ENCODE assay signal across 8 cellular contexts in the genomic region with DNA sequence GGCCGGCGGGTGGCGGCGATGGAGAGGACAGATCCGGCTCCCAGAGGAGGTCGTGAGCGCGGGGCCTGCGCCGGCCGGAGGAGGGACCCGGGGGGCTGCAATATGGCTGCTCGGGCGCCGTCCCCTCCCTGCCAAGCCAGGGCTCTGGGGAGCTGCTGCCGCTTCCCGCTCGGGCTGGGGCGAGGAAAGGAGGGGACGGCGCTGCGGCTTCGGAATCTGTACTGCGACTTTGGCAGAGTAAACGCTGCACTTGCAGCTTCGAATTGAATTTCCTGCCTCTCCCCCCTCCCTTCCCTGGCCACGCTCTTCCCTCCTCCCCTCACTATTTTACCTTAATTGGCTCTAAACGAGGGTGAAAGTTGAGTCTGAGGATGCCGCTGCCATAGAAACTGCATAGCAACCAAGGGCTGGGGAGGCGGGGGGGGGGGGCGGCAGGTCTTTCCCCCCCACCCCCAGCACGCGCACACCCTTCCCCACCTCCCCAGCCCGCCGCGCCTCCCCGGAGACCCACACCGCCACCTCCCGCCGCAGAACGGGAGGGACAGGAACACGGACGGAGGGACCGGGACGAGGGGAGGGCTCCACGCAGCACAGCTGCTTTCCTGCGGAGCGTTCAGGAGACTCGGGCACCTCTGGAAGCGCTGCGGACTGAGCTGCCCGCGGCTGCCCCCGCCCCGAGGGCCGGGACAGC.
DNase-seq lines count a peak whose midpoint lies in the region; ATAC-seq and TF ChIP-seq lines count a peak whose summit lies in the region.

No MANE protein-coding gene starts in this region.

- TF ChIP-seq POLR2A in IMR-90 (IDR thresholded peaks at IDR 0.05; ENCODE audit: low read depth, low read length) = no peak

- H3K9me3 ChIP-seq in IMR-90 (ENCODE audit: control insufficient read depth, insufficient read depth, low read length) = no peaks in the 10 kb centered on the region

- H4K20me1 ChIP-seq in IMR-90 (ENCODE audit: insufficient read depth, low read length) = no peaks in the 10 kb centered on the region

- no peak for TF ChIP-seq RAD21 in IMR-90 (IDR thresholded peaks at IDR 0.05; ENCODE audit: low read length)

- TF ChIP-seq CTCF in IMR-90 (conservative IDR thresholded peaks at IDR 0.05; ENCODE audit: low read depth, low read length) (no peak), fibroblast of mammary gland (conservative IDR thresholded peaks at IDR 0.05; ENCODE audit: control insufficient read depth, insufficient read depth, low read depth, low read length) (no peak), nephron progenitor cell (IDR thresholded peaks at IDR 0.05) (no peak)

- H2AFZ ChIP-seq in IMR-90 (replicated peaks; ENCODE audit: low read length, poor library complexity) = peak overlapping the region; percentile 67

- peaks cover 33% of the 10 kb centered on the region for H3K27me3 ChIP-seq in IMR-90 (ENCODE audit: control insufficient read depth, insufficient read depth, low read length)

- H2BK20ac ChIP-seq in IMR-90 (ENCODE audit: low read depth, low read length) = no peak overlapping the region

- DNase-seq in Right ventricle myocardium inferior (ENCODE audit: missing footprints) (no peak), cardiac septum (ENCODE audit: low spot score) (no peak), IMR-90 (no peak), activated T-cell treated with anti-CD3 and anti-CD28 coated beads for 4 hours (peak; percentile 8), fibroblast of mammary gland (ENCODE audit: low read depth) (no peak), nephron progenitor cell (peak; percentile 76), medulla oblongata (ENCODE audit: extremely low spot score) (no peak)

- H4K91ac ChIP-seq in IMR-90 (ENCODE audit: insufficient read depth, low read depth, low read length) = no peak overlapping the region

- H3K27ac ChIP-seq in IMR-90 (ENCODE audit: insufficient read depth, low read length) (no peak overlapping the region), urinary bladder (ENCODE audit: low read depth) (no peak overlapping the region)

- no peak overlapping the region for H3K9ac ChIP-seq in IMR-90 (ENCODE audit: low read depth, low read length)

- no peak overlapping the region for H2AK5ac ChIP-seq in IMR-90 (ENCODE audit: low read depth, low read length)

- no peak overlapping the region for H2BK5ac ChIP-seq in IMR-90 (ENCODE audit: low read depth, low read length, poor library complexity, severe bottlenecking)

- no peaks in the 10 kb centered on the region for H3K36me3 Mint-ChIP-seq in nephron progenitor cell (ENCODE audit: low read depth)

- no peak overlapping the region for H3K27ac Mint-ChIP-seq in nephron progenitor cell

- no peaks in the 10 kb centered on the region for H3K79me1 ChIP-seq in IMR-90 (ENCODE audit: low read depth in 1 of 2, low read length in 2 of 2)

- BruUV-seq in IMR-90 (replicated peaks; lab: Mats Ljungman, UMichigan) = no TSS peak

- H2BK120ac ChIP-seq in IMR-90 (ENCODE audit: low read depth, low read length) = no peak overlapping the region

- H3K4me1 ChIP-seq in IMR-90 (ENCODE audit: control insufficient read depth, insufficient read depth, low read length) (no peaks in the 10 kb centered on the region), urinary bladder (ENCODE audit: insufficient read depth) (no peaks in the 10 kb centered on the region)

- dilution Hi-C loops in IMR-90 (cut with HindIII; ENCODE audit: low sequenced_read_pairs, unreplicated experiment) = no loop called here

- H3K4me3 ChIP-seq in IMR-90 (ENCODE audit: insufficient read depth, low read depth, low read length) = peak overlapping the region; percentile 37
- peak overlapping the region; percentile 1 for H3K4me3 ChIP-seq in fibroblast of mammary gland (ENCODE audit: control insufficient read depth, low read depth, low read length)
- peak overlapping the region; percentile 64 for H3K4me3 ChIP-seq in urinary bladder (ENCODE audit: low read depth, low read length)

- no peak overlapping the region for H3K56ac ChIP-seq in IMR-90 (ENCODE audit: extremely low read depth, insufficient read depth, low read length)

- H3K27me3 Mint-ChIP-seq in nephron progenitor cell (ENCODE audit: low read depth, poor library complexity) = peaks cover 26% of the 10 kb centered on the region

- H3K4me2 ChIP-seq in IMR-90 (ENCODE audit: low read depth, low read length) = peak overlapping the region; percentile 97

- no peaks in the 10 kb centered on the region for H3K36me3 ChIP-seq in IMR-90 (ENCODE audit: control insufficient read depth, insufficient read depth, low read length)
- H3K36me3 ChIP-seq in urinary bladder (ENCODE audit: insufficient read depth) = no peaks in the 10 kb centered on the region

- in situ Hi-C loops in IMR-90 (cut with MboI; ENCODE audit: low sequenced_read_pairs) = no loop called here

- no peak overlapping the region for H4K5ac ChIP-seq in IMR-90 (ENCODE audit: low read depth, low read length)

- no peak overlapping the region for H3K4ac ChIP-seq in IMR-90 (ENCODE audit: low read depth, low read length)

- intact Hi-C loops in Right ventricle myocardium inferior (cut with DNase I) = no loop called here
- intact Hi-C loops in cardiac septum (cut with DNase I) = loop anchor here (5.0 kb wide), 1 partner anchor 90 kb away; no protein-coding TSS in a partner anchor
- intact Hi-C loops in IMR-90 (cut with micrococcal nuclease) = no loop called here

- no peak overlapping the region for H4K8ac ChIP-seq in IMR-90 (ENCODE audit: low read depth in 2 of 2, low read length in 2 of 2)

- H3K4me3 Mint-ChIP-seq in nephron progenitor cell = peak overlapping the region; percentile 92

- no CpG with 5 or more reads among the region's 56 CpGs for WGBS in IMR-90 (ENCODE audit: extremely low coverage in 2 of 2, insufficient read length in 1 of 2), 2 experiments
- WGBS in urinary bladder = 1% methylated on average over 56 of the region's 56 CpGs

- peak; percentile 50 for ATAC-seq in Right ventricle myocardium inferior
- peak; percentile 76 for ATAC-seq in IMR-90 (ENCODE audit: low read depth)

- CTCF ChIA-PET in IMR-90 (lab: Yijun Ruan, JAX) = no interaction called here

- H2AK9ac ChIP-seq in IMR-90 (replicated peaks; ENCODE audit: low read depth, low read length, poor library complexity) = no peak overlapping the region

- POLR2A ChIA-PET in IMR-90 (lab: Charles Lee; ENCODE audit: unreplicated experiment) = no interaction called here

- H3K18ac ChIP-seq in IMR-90 (ENCODE audit: low read depth, low read length) = no peak overlapping the region

- no peaks in the 10 kb centered on the region for H3K9me1 ChIP-seq in IMR-90 (ENCODE audit: insufficient read depth, low read length)

- H3K4me1 Mint-ChIP-seq in nephron progenitor cell = peaks cover 10% of the 10 kb centered on the region

- H2BK15ac ChIP-seq in IMR-90 (ENCODE audit: low read depth, low read length) = no peak overlapping the region

- no peak overlapping the region for H3K23ac ChIP-seq in IMR-90 (ENCODE audit: low read depth, low read length)

- H3K14ac ChIP-seq in IMR-90 (replicated peaks; ENCODE audit: low read depth, low read length) = no peak overlapping the region

- H3K9me3 Mint-ChIP-seq in nephron progenitor cell = peaks cover 5% of the 10 kb centered on the region

TF ChIP-seq in IMR-90, 13 proteins besides CTCF, POLR2A, EP300 and RAD21:
- TF ChIP-seq CEBPB (IDR thresholded peaks at IDR 0.05; ENCODE audit: low read depth, low read length) (no peak), FOS (IDR thresholded peaks at IDR 0.05; ENCODE audit: low read depth, low read length) (no peak), RCOR1 (IDR thresholded peaks at IDR 0.05; ENCODE audit: insufficient replicate concordance, low read length) (no peak), ELK1 (IDR thresholded peaks at IDR 0.05; ENCODE audit: borderline replicate concordance, low read depth, low read length) (no peak), CHD1 (IDR thresholded peaks at IDR 0.05; ENCODE audit: low read depth, low read length) (no peak), MAFK (IDR thresholded peaks at IDR 0.05; ENCODE audit: low read depth, low read length) (no peak), MXI1 (IDR thresholded peaks at IDR 0.05; ENCODE audit: borderline replicate concordance, low read depth, low read length) (no peak), MAZ (IDR thresholded peaks at IDR 0.05; ENCODE audit: borderline replicate concordance, low read depth, low read length) (no peak), NFE2L2 (IDR thresholded peaks at IDR 0.05; ENCODE audit: low read depth, low read length) (no peak), BHLHE40 (IDR thresholded peaks at IDR 0.05; ENCODE audit: low read depth, low read length) (no peak), RFX5 (IDR thresholded peaks at IDR 0.05; ENCODE audit: low read depth, low read length) (no peak), USF2 (IDR thresholded peaks at IDR 0.05; ENCODE audit: low read depth, low read length) (no peak), SMC3 (IDR thresholded peaks at IDR 0.05; ENCODE audit: low read depth, low read length) (no peak)
TF ChIP-seq in IMR-90: peak in this region for 0.

Comparison
In these comparisons a context has a peak if more than half of its experiments do, and no peak if none do; other contexts are left out.
1. DNase-seq: peak in activated T-cell treated with anti-CD3 and anti-CD28 coated beads for 4 hours (single experiment) and nephron progenitor cell (single experiment); none in Right ventricle myocardium inferior (single experiment), cardiac septum (single experiment), IMR-90 (single experiment), fibroblast of mammary gland (single experiment) and medulla oblongata (single experiment).
2. H3K4me3 ChIP-seq: peak in every context shown above with its lines; median percentile 64 in urinary bladder; 37 in IMR-90; 1 in fibroblast of mammary gland.